8 cellular contexts compared by ENCODE assay signal in genomic region chr7:100546129-100546867, GRCh38. TPM values are rescaled to one million over a fixed set of nuclear protein-coding genes. Genes with fewer than 3 reads are reported as not detected.
DNase-seq lines count a peak whose midpoint lies in the region; ATAC-seq and TF ChIP-seq lines count a peak whose summit lies in the region.

No MANE protein-coding gene starts in this region.

- no peak for TF ChIP-seq CTCF in VCaP (conservative IDR thresholded peaks at IDR 0.05)
- no peak for TF ChIP-seq CTCF in hepatocyte (IDR thresholded peaks at IDR 0.05; ENCODE audit: poor library complexity)

- H3K79me2 ChIP-seq in hepatocyte = peaks cover 57% of the 10 kb centered on the region

- WGBS in hepatocyte (ENCODE audit: low lambda C conversion rate, missing lambda C conversion rate) = 37% methylated on average over 9 of the region's 9 CpGs

- no peaks in the 10 kb centered on the region for H3K9me2 ChIP-seq in hepatocyte (replicated peaks; ENCODE audit: insufficient read depth)

- peaks cover 60 to 66% (median 62%) of the 10 kb centered on the region in 10 experiments for H3K4me1 ChIP-seq in BLaER1 treated with 17β-estradiol and CSF1 and Interleukin-3, amounts not matched to agents 10 nM and 100 nM
- peaks cover 47% of the 10 kb centered on the region for H3K4me1 ChIP-seq in hepatocyte (ENCODE audit: insufficient read depth)

- H3K4me2 ChIP-seq in BLaER1 treated with 17β-estradiol and CSF1 and Interleukin-3, amounts not matched to agents 10 nM and 100 nM = peak overlapping the region; percentile 44 to 85 (median 77)
- peak overlapping the region; percentile 57 for H3K4me2 ChIP-seq in hepatocyte

- no peak overlapping the region for H2AFZ ChIP-seq in hepatocyte

- peak overlapping the region in 9 of 11 experiments; percentile 16 to 62 (median 37); a peak in 14 of 22 replicates for H3K27ac ChIP-seq in BLaER1 treated with 17β-estradiol and CSF1 and Interleukin-3, amounts not matched to agents 10 nM and 100 nM
- H3K27ac ChIP-seq in VCaP (peak overlapping the region; percentile 100), hepatocyte (peak overlapping the region; percentile 93)

- peak overlapping the region in 5 of 11 experiments; percentile 0 to 39 (median 22); a peak in 8 of 22 replicates for H3K9ac ChIP-seq in BLaER1 treated with 17β-estradiol and CSF1 and Interleukin-3, amounts not matched to agents 10 nM and 100 nM

- ATAC-seq in GM21423 (IDR thresholded peaks at IDR 0.05; ENCODE audit: unreplicated experiment) = peak; percentile 34
- peak; percentile 35 for ATAC-seq in stimulated activated naive CD8-positive, alpha-beta T cell treated with anti-CD3 and anti-CD28 coated beads, Interleukin-15, Interleukin-2, amounts not matched to agents 100 U/mL and 50 U/mL, for 24 hours
- ATAC-seq in GM21528 (IDR thresholded peaks at IDR 0.05; ENCODE audit: low FRiP score, unreplicated experiment) = no peak
- ATAC-seq in HG02759 (IDR thresholded peaks at IDR 0.05; ENCODE audit: unreplicated experiment) = no peak

- peaks cover 0 to 14% (median 5%) of the 10 kb centered on the region in 11 experiments; a peak in 10 of 22 replicates for H3K36me3 ChIP-seq in BLaER1 treated with 17β-estradiol and CSF1 and Interleukin-3, amounts not matched to agents 10 nM and 100 nM
- no peaks in the 10 kb centered on the region for H3K36me3 ChIP-seq in hepatocyte (replicated peaks; ENCODE audit: insufficient read depth, low read depth)

- no peak overlapping the region for H3K4me3 ChIP-seq in BLaER1 treated with 17β-estradiol and CSF1 and Interleukin-3, amounts not matched to agents 10 nM and 100 nM
- H3K4me3 ChIP-seq in hepatocyte = no peak overlapping the region

- H3K27me3 ChIP-seq in BLaER1 treated with 17β-estradiol and CSF1 and Interleukin-3, amounts not matched to agents 10 nM and 100 nM = no peaks in the 10 kb centered on the region
- H3K27me3 ChIP-seq in hepatocyte = no peaks in the 10 kb centered on the region

- no peaks in the 10 kb centered on the region for H4K20me1 ChIP-seq in BLaER1 treated with 17β-estradiol and CSF1 and Interleukin-3, amounts not matched to agents 10 nM and 100 nM
- no peaks in the 10 kb centered on the region for H4K20me1 ChIP-seq in hepatocyte (ENCODE audit: insufficient read depth, poor library complexity, severe bottlenecking)

- no peaks in the 10 kb centered on the region for H3K9me3 ChIP-seq in BLaER1 treated with 17β-estradiol and CSF1 and Interleukin-3, amounts not matched to agents 10 nM and 100 nM (replicated peaks in 1 of 11)
- no peaks in the 10 kb centered on the region for H3K9me3 ChIP-seq in hepatocyte (ENCODE audit: low read depth)

- DNase-seq in hepatocyte (ENCODE audit: low spot score) (peak; percentile 49), NCI-H1694 (lab: John Stamatoyannopoulos, UW) (no peak)
- no peak for DNase-seq in stimulated activated naive CD8-positive, alpha-beta T cell treated with anti-CD3 and anti-CD28 coated beads, Interleukin-15, Interleukin-2, amounts not matched to agents 100 U/mL and 50 U/mL, for 24 hours

RNA-seq across cellular contexts. Expression of gene AGFG2, which starts 7.3 kb away (rescaled TPM):
- total RNA-seq in hepatocyte = 32.8 and 38.6 TPM in 2 replicates
- polyA plus RNA-seq in hepatocyte = 33.3 and 53.7 TPM in 2 replicates

RNA-seq across cellular contexts. Expression of gene SAP25, which starts 27.4 kb away (rescaled TPM):
- not detected in 2 replicates for total RNA-seq in hepatocyte
- polyA plus RNA-seq in hepatocyte = 1.8 and 4.0 TPM in 2 replicates

RNA-seq across cellular contexts. Expression of gene LRCH4, which starts 39.6 kb away (rescaled TPM):
- 34.0 and 40.3 TPM in 2 replicates for total RNA-seq in hepatocyte
- 105 and 129 TPM in 2 replicates for polyA plus RNA-seq in hepatocyte

RNA-seq across cellular contexts. Expression of gene FBXO24, which starts 39.8 kb away (rescaled TPM):
- total RNA-seq in hepatocyte = 1.1 and 1.4 TPM in 2 replicates
- 0.49 and 1.6 TPM in 2 replicates for polyA plus RNA-seq in hepatocyte

RNA-seq across cellular contexts. Expression of gene PCOLCE, which starts 55.9 kb away (rescaled TPM):
- total RNA-seq in hepatocyte = 64.2 and 90.0 TPM in 2 replicates
- 249 and 343 TPM in 2 replicates for polyA plus RNA-seq in hepatocyte

Comparison
In these comparisons a context has a peak if more than half of its experiments do, and no peak if none do; other contexts are left out.
1. H3K27ac ChIP-seq: peak in every context shown above with its lines; median percentile 100 in VCaP; 93 in hepatocyte; 37 in BLaER1 treated with 17β-estradiol and CSF1 and Interleukin-3, amounts not matched to agents 10 nM and 100 nM.
2. ATAC-seq: peak in GM21423 (single experiment) and stimulated activated naive CD8-positive, alpha-beta T cell treated with anti-CD3 and anti-CD28 coated beads, Interleukin-15, Interleukin-2, amounts not matched to agents 100 U/mL and 50 U/mL, for 24 hours (single experiment); none in GM21528 (single experiment) and HG02759 (single experiment).